In the genomic region with DNA sequence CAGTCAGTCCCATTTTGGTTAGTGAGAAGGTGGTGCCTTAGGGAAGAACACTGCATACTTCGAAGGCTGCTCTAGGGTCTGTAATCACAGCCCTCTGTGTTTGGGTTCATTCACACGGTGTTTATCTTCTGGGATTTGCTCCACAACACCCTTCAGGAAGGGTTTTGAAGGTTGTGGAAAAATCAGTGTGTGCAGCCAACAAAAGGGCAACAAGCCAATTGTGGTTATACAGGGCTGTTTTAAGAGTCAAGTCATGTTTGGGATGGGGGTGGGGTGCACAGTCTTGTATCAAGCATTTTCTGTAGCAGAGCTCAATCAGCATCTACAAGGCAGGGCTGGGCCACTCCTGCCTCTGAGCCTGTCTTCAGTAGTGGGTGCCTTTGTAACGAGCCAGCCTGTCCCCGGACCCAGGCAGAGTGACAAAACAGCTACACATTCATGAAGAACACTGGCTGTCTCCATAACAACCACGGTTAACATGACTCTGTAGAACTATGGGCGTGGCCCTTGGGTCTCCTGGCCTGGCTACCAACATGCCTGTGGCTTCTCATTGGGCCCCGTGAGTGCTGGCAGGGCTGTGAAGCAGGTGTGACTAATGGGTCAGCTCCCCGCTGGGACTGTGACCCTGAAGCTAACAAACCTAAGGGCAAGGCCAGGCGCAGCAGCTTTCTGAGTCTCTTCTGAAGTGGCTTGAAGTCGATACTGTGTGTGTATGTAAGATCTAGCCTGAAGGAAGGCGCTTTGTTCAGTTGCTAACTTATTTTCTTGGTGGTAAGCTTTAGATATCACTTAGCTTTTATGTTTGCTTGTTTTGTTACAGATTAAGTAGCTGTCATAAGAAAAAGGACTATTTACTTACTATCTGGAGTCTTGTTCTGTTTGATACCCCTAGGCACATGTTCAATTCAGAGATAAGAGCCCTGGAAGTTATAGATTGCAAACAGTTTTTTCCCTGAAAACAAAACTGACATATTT, we compare ENCODE assay signal across 1 cellular context.
TF ChIP-seq lines count a peak whose summit lies in the region.

No MANE protein-coding gene starts in this region.

TF ChIP-seq in K562, 482 proteins besides CTCF, POLR2A, EP300 and RAD21 (continued from another document):
- TF ChIP-seq E2F8 (IDR thresholded peaks at IDR 0.05; ENCODE audit: low read depth, partially characterized antibody) (no peak), NR0B1 (IDR thresholded peaks at IDR 0.05; ENCODE audit: partially characterized antibody) (no peak), SMAD4 (CRISPR knock-in tag; conservative IDR thresholded peaks at IDR 0.05) (no peak), RFX1 (IDR thresholded peaks at IDR 0.05) (peak; percentile 76), ATF7 (IDR thresholded peaks at IDR 0.05) (no peak), SMARCC2 (IDR thresholded peaks at IDR 0.05; ENCODE audit: low read depth) (no peak), TAL1 (IDR thresholded peaks at IDR 0.05) (peak; percentile 54; the same call in 1 of the 2 replicates), ZBTB17 (CRISPR knock-in tag; IDR thresholded peaks at IDR 0.05) (no peak), MBD2 (IDR thresholded peaks at IDR 0.05; ENCODE audit: borderline replicate concordance, low read depth) (no peak), KLF1 (tag; IDR thresholded peaks at IDR 0.05) (no peak), ZNF764 (CRISPR knock-in tag; IDR thresholded peaks at IDR 0.05; ENCODE audit: low read depth) (no peak), ZNF592 (IDR thresholded peaks at IDR 0.05) (no peak), TAF9B (IDR thresholded peaks at IDR 0.05; ENCODE audit: partially characterized antibody) (no peak), CUX1 (CRISPR knock-in tag; IDR thresholded peaks at IDR 0.05) (no peak), CBFA2T3 (IDR thresholded peaks at IDR 0.05) (peak; percentile 66), ZNF146 (CRISPR knock-in tag; IDR thresholded peaks at IDR 0.05; ENCODE audit: unreplicated experiment) (no peak), NCOR1 (IDR thresholded peaks at IDR 0.05) (peak; percentile 40; the same call in 1 of the 2 replicates), SNIP1 (IDR thresholded peaks at IDR 0.05; ENCODE audit: low read depth) (no peak), CHD4 (IDR thresholded peaks at IDR 0.05; ENCODE audit: insufficient read depth, insufficient replicate concordance, low read depth, low read length, poor library complexity, severe bottlenecking) (no peak), CBFA2T2 (conservative IDR thresholded peaks at IDR 0.05) (peak; percentile 51), HCFC1 (IDR thresholded peaks at IDR 0.05; ENCODE audit: low read depth, low read length) (no peak), TEAD4 (IDR thresholded peaks at IDR 0.05; ENCODE audit: low read length) (peak; percentile 69), TEAD4 (CRISPR knock-in tag; IDR thresholded peaks at IDR 0.05; ENCODE audit: borderline replicate concordance) (no peak), GABPB1 (CRISPR knock-in tag; IDR thresholded peaks at IDR 0.05) (no peak), ZNF57 (CRISPR knock-in tag; IDR thresholded peaks at IDR 0.05) (no peak), HDGF (IDR thresholded peaks at IDR 0.05) (no peak), FOSL1 (tag; conservative IDR thresholded peaks at IDR 0.05) (0 out of 2 replicates have a peak, but pooled peaks have one; percentile 39), ZNF586 (CRISPR knock-in tag; conservative IDR thresholded peaks at IDR 0.05) (no peak), STAT5A (IDR thresholded peaks at IDR 0.05; ENCODE audit: borderline replicate concordance, low read length) (no peak), RBM22 (IDR thresholded peaks at IDR 0.05; ENCODE audit: low read depth, low read length, poor library complexity, severe bottlenecking) (no peak), RBM15 (IDR thresholded peaks at IDR 0.05; ENCODE audit: insufficient read depth, low read length) (no peak), BHLHE40 (IDR thresholded peaks at IDR 0.05; ENCODE audit: low read length) (no peak), ZNF140 (CRISPR knock-in tag; IDR thresholded peaks at IDR 0.05) (no peak), ZKSCAN1 (IDR thresholded peaks at IDR 0.05; ENCODE audit: low read depth, low read length) (no peak), NFIC (IDR thresholded peaks at IDR 0.05) (peak; percentile 15; the same call in 1 of the 2 replicates), ZNF507 (tag; conservative IDR thresholded peaks at IDR 0.05) (no peak), HMG20B (CRISPR knock-in tag; IDR thresholded peaks at IDR 0.05) (no peak), ZNF12 (CRISPR knock-in tag; IDR thresholded peaks at IDR 0.05) (no peak), POLR2H (tag; IDR thresholded peaks at IDR 0.05; ENCODE audit: low read depth) (no peak), POLR2AphosphoS5 (IDR thresholded peaks at IDR 0.05; ENCODE audit: control insufficient read depth, insufficient read depth, low read depth, low read length) (no peak), BRF1 (IDR thresholded peaks at IDR 0.05; ENCODE audit: borderline replicate concordance, extremely low read depth, insufficient read length) (no peak), XRCC4 (IDR thresholded peaks at IDR 0.05; ENCODE audit: extremely low read depth, insufficient read depth, insufficient read length) (no peak), HEY1 (CRISPR knock-in tag; IDR thresholded peaks at IDR 0.05; ENCODE audit: borderline replicate concordance) (no peak), CAMTA2 (CRISPR knock-in tag; conservative IDR thresholded peaks at IDR 0.05) (no peak), PML (IDR thresholded peaks at IDR 0.05; ENCODE audit: low read length) (0 out of 2 replicates have a peak, but pooled peaks have one; percentile 40), ZNF830 (CRISPR knock-in tag; IDR thresholded peaks at IDR 0.05) (no peak), KDM5B (IDR thresholded peaks at IDR 0.05; ENCODE audit: insufficient replicate concordance, low read depth, low read length) (no peak), PTRF (tag; IDR thresholded peaks at IDR 0.05) (no peak), NBN (IDR thresholded peaks at IDR 0.05; ENCODE audit: low read depth) (no peak), CBX2 (IDR thresholded peaks at IDR 0.05; ENCODE audit: insufficient read depth, low read length, poor library complexity, severe bottlenecking) (no peak)
- TF ChIP-seq, protein P1, sequence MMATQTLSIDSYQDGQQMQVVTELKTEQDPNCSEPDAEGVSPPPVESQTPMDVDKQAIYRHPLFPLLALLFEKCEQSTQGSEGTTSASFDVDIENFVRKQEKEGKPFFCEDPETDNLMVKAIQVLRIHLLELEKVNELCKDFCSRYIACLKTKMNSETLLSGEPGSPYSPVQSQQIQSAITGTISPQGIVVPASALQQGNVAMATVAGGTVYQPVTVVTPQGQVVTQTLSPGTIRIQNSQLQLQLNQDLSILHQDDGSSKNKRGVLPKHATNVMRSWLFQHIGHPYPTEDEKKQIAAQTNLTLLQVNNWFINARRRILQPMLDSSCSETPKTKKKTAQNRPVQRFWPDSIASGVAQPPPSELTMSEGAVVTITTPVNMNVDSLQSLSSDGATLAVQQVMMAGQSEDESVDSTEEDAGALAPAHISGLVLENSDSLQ (IDR thresholded peaks at IDR 0.05), result peak; percentile 34; the same call in 1 of the 2 replicates
- TF ChIP-seq, protein P2, sequence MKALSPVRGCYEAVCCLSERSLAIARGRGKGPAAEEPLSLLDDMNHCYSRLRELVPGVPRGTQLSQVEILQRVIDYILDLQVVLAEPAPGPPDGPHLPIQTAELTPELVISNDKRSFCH (CRISPR knock-in tag; IDR thresholded peaks at IDR 0.05), result no peak
- TF ChIP-seq, protein P2 (tag; IDR thresholded peaks at IDR 0.05), result no peak
- TF ChIP-seq, protein P3, sequence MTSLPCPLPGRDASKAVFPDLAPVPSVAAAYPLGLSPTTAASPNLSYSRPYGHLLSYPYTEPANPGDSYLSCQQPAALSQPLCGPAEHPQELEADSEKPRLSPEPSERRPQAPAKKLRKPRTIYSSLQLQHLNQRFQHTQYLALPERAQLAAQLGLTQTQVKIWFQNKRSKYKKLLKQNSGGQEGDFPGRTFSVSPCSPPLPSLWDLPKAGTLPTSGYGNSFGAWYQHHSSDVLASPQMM (CRISPR knock-in tag; IDR thresholded peaks at IDR 0.05), result no peak
